ENCODE assay signal across 1 cellular context in genomic region chr7:141014523-141015395, GRCh38.
A peak's percentile ranks its signal among the peaks of the same experiment; 100 is the strongest.
TF ChIP-seq lines count a peak whose summit lies in the region.

Gene MRPS33 (minus strand): TSS chr7:141014952. CDS start chr7:141010633, 4,319 bp downstream.

TF ChIP-seq in HepG2, 621 proteins besides CTCF, POLR2A, EP300 and RAD21 (continued from another document and continues in another):
- TF ChIP-seq MXD1 (CRISPR knock-in tag; IDR thresholded peaks at IDR 0.05) (peak; percentile 64; the same call in 1 of the 2 replicates), FOSL1 (CRISPR knock-in tag; IDR thresholded peaks at IDR 0.05; ENCODE audit: borderline replicate concordance) (0 out of 2 replicates have a peak, but pooled peaks have one; percentile 11), GMEB1 (CRISPR knock-in tag; IDR thresholded peaks at IDR 0.05; ENCODE audit: borderline replicate concordance) (peak; percentile 84), U2AF2 (IDR thresholded peaks at IDR 0.05; ENCODE audit: low read depth, low read length) (no peak), CBX2 (IDR thresholded peaks at IDR 0.05; ENCODE audit: low read depth, low read length) (no peak), CBX2 (CRISPR knock-in tag; IDR thresholded peaks at IDR 0.05; ENCODE audit: low read depth) (no peak), ZNF788 (CRISPR knock-in tag; IDR thresholded peaks at IDR 0.05; ENCODE audit: borderline replicate concordance) (peak; percentile 95), BCL6 (CRISPR knock-in tag; IDR thresholded peaks at IDR 0.05) (peak; percentile 45), FOXJ3 (CRISPR knock-in tag; IDR thresholded peaks at IDR 0.05; ENCODE audit: borderline replicate concordance) (no peak; the same call in 1 of the 2 replicates), ZGPAT (CRISPR knock-in tag; IDR thresholded peaks at IDR 0.05) (peak; percentile 89), NFYC (CRISPR knock-in tag; IDR thresholded peaks at IDR 0.05) (peak; percentile 62), ZBTB14 (CRISPR knock-in tag; IDR thresholded peaks at IDR 0.05) (peak; percentile 51; the same call in 1 of the 2 replicates), PRDM15 (CRISPR knock-in tag; IDR thresholded peaks at IDR 0.05) (peak; percentile 58; the same call in 1 of the 2 replicates), ZNF576 (CRISPR knock-in tag; IDR thresholded peaks at IDR 0.05) (no peak), ZNF569 (CRISPR knock-in tag; IDR thresholded peaks at IDR 0.05; ENCODE audit: borderline replicate concordance) (no peak), SOX13 (IDR thresholded peaks at IDR 0.05) (no peak; the same call in 1 of the 2 replicates), SOX13 (CRISPR knock-in tag; conservative IDR thresholded peaks at IDR 0.05 in 1 of 2, IDR thresholded peaks at IDR 0.05 in 1 of 2) (peak in 1 of 2 experiments; percentile 44; a peak in 2 of 4 replicates), ZNF264 (CRISPR knock-in tag; IDR thresholded peaks at IDR 0.05) (peak; percentile 88), ZNF768 (CRISPR knock-in tag; IDR thresholded peaks at IDR 0.05) (peak; percentile 56; the same call in 1 of the 2 replicates), DDIT3 (CRISPR knock-in tag; IDR thresholded peaks at IDR 0.05) (no peak), BRCA1 (CRISPR knock-in tag; IDR thresholded peaks at IDR 0.05) (peak; percentile 70), ZNF34 (CRISPR knock-in tag; IDR thresholded peaks at IDR 0.05; ENCODE audit: borderline replicate concordance) (0 out of 2 replicates have a peak, but pooled peaks have one; percentile 61), NCOR1 (IDR thresholded peaks at IDR 0.05; ENCODE audit: borderline replicate concordance, low read length) (peak; percentile 25; the same call in 1 of the 2 replicates), BORCS8-MEF2B (CRISPR knock-in tag; IDR thresholded peaks at IDR 0.05) (peak; percentile 92), ZNF572 (CRISPR knock-in tag; IDR thresholded peaks at IDR 0.05) (0 out of 2 replicates have a peak, but pooled peaks have one; percentile 86), ZNF317 (CRISPR knock-in tag; IDR thresholded peaks at IDR 0.05) (peak; percentile 47; the same call in 1 of the 2 replicates), TAF1 (CRISPR knock-in tag; IDR thresholded peaks at IDR 0.05) (peak; percentile 83), SKI (IDR thresholded peaks at IDR 0.05; ENCODE audit: partially characterized antibody) (peak; percentile 15), REXO4 (CRISPR knock-in tag; IDR thresholded peaks at IDR 0.05; ENCODE audit: borderline replicate concordance) (no peak), ZNF362 (CRISPR knock-in tag; IDR thresholded peaks at IDR 0.05; ENCODE audit: borderline replicate concordance) (no peak), KLF13 (CRISPR knock-in tag; IDR thresholded peaks at IDR 0.05) (no peak), IKZF5 (CRISPR knock-in tag; IDR thresholded peaks at IDR 0.05) (peak; percentile 94), ZMAT3 (CRISPR knock-in tag; conservative IDR thresholded peaks at IDR 0.05) (peak; percentile 84), ZNF713 (CRISPR knock-in tag; IDR thresholded peaks at IDR 0.05) (0 out of 2 replicates have a peak, but pooled peaks have one; percentile 30), THYN1 (CRISPR knock-in tag; IDR thresholded peaks at IDR 0.05; ENCODE audit: borderline replicate concordance, low read depth) (peak; percentile 49; the same call in 1 of the 2 replicates), DMAP1 (CRISPR knock-in tag; IDR thresholded peaks at IDR 0.05) (peak; percentile 93), FLYWCH1 (CRISPR knock-in tag; IDR thresholded peaks at IDR 0.05) (no peak), CAMTA2 (CRISPR knock-in tag; IDR thresholded peaks at IDR 0.05; ENCODE audit: borderline replicate concordance) (0 out of 2 replicates have a peak, but pooled peaks have one; percentile 50), ZKSCAN8 (CRISPR knock-in tag; IDR thresholded peaks at IDR 0.05; ENCODE audit: borderline replicate concordance) (peak; percentile 48; the same call in 1 of the 2 replicates), FIP1L1 (IDR thresholded peaks at IDR 0.05; ENCODE audit: borderline replicate concordance, insufficient read depth, low read depth, low read length) (no peak), STAG1 (CRISPR knock-in tag; IDR thresholded peaks at IDR 0.05) (peak; percentile 33), SIN3A (IDR thresholded peaks at IDR 0.05; ENCODE audit: borderline replicate concordance, low read depth, low read length) (peak; percentile 64; the same call in 1 of the 2 replicates), ASH2L (IDR thresholded peaks at IDR 0.05; ENCODE audit: insufficient read length, low read depth, low read length) (peak; percentile 94), PITX1 (CRISPR knock-in tag; IDR thresholded peaks at IDR 0.05) (peak; percentile 63), CBX1 (IDR thresholded peaks at IDR 0.05; ENCODE audit: low read depth) (no peak), SNAPC2 (CRISPR knock-in tag; IDR thresholded peaks at IDR 0.05) (peak; percentile 84; the same call in 1 of the 2 replicates), YEATS2 (CRISPR knock-in tag; IDR thresholded peaks at IDR 0.05; ENCODE audit: borderline replicate concordance) (peak; percentile 97), ZNF263 (CRISPR knock-in tag; IDR thresholded peaks at IDR 0.05) (no peak)
